ENCODE assay signal across 8 cellular contexts in the genomic region with DNA sequence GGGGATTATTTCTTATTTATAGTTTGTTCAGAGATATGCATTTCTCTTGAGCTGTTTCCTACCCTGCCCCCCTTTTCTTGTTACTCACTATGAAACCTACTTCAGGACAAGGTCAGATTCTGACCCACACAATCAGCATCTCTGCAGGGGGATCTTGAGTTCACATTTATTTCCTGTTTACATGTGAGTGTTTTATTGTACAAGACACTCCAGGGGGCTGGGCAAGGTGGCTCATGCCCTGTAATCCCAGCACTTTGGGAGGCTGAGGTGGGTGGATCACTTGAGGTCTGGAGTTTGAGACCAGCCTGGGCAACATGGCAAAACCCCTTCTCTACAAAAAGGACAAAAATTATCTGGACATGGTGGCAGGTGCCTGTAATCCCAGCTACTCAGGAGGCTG. TPM values are rescaled to one million over a fixed set of nuclear protein-coding genes. Genes with fewer than 3 reads are reported as not detected.
"Had no signal": no experiment of that assay in that cellular context is flagged by ENCODE, and none has a peak within 500 bp of the region (broad histone marks: within the 10 kb centered on the region; RNA-seq: fewer than 3 reads in every experiment).

No MANE protein-coding gene starts in this region.

RNA-seq across cellular contexts. Expression of gene CCNJL, which starts 28.1 kb away (rescaled TPM):
- total RNA-seq: activated CD4-positive, alpha-beta memory T cell treated with anti-CD3 and anti-CD28 coated beads, Interleukin-2, amount 10 ng/mL, durations not matched to agents 7 days and 5 days; activated CD4-positive, alpha-beta T cell treated with anti-CD3 and anti-CD28 coated beads, Interleukin-2, amount 10 ng/mL, durations not matched to agents 7 days and 5 days; activated T-cell treated with anti-CD3 and anti-CD28 coated beads, Interleukin-2, amount 50 U/mL, for 72 hours; fibroblast of lung; T-helper 1 cell treated with Interleukin-12 subunit alpha and Interleukin-12 subunit beta and Interleukin-4 antibody, amounts not matched to agents 30 ng/mL and 1 ng/mL, for 36 hours had no signal

RNA-seq across cellular contexts. Expression of gene C1QTNF2, which starts 29.9 kb away (rescaled TPM):
- total RNA-seq: activated CD4-positive, alpha-beta memory T cell treated with anti-CD3 and anti-CD28 coated beads, Interleukin-2, amount 10 ng/mL, durations not matched to agents 7 days and 5 days; activated CD4-positive, alpha-beta T cell treated with anti-CD3 and anti-CD28 coated beads, Interleukin-2, amount 10 ng/mL, durations not matched to agents 7 days and 5 days; activated naive CD4-positive, alpha-beta T cell treated with anti-CD3 and anti-CD28 coated beads, Interleukin-2, amount 50 U/mL, for 72 hours; activated naive CD8-positive, alpha-beta T cell treated with anti-CD3 and anti-CD28 coated beads, Interleukin-2, amount 10 ng/mL, durations not matched to agents 7 days and 5 days; activated T-cell treated with anti-CD3 and anti-CD28 coated beads, Interleukin-2, amount 50 U/mL, for 72 hours; bronchial epithelial cell; T-helper 1 cell treated with Interleukin-12 subunit alpha and Interleukin-12 subunit beta and Interleukin-4 antibody, amounts not matched to agents 30 ng/mL and 1 ng/mL, for 36 hours had no signal
